8 cellular contexts compared by ENCODE assay signal in genomic region chr2:61887684-61888303, GRCh38. TPM values are rescaled to one million over a fixed set of nuclear protein-coding genes. Genes with fewer than 3 reads are reported as not detected.
DNase-seq lines count a peak whose midpoint lies in the region; ATAC-seq and TF ChIP-seq lines count a peak whose summit lies in the region.

No MANE protein-coding gene starts in this region.

- no peak for TF ChIP-seq POLR2A in gastroesophageal sphincter (IDR thresholded peaks at IDR 0.05)

- peaks cover 22% of the 10 kb centered on the region for H3K79me2 ChIP-seq in parathyroid adenoma

- 0% methylated on average over 15 to 20 of the region's 20 CpGs for WGBS in gastroesophageal sphincter (ENCODE audit: low coverage in 1 of 2), 2 donors

- peak overlapping the region; percentile 86 to 95 (median 88) for H3K27ac ChIP-seq in gastroesophageal sphincter
- peak overlapping the region; percentile 94 for H3K27ac ChIP-seq in parathyroid adenoma

- H3K4me1 Mint-ChIP-seq in activated T-helper 1 cell treated with anti-CD3 and anti-CD28 coated beads, Interleukin-12 subunit alpha, Interleukin-12 subunit beta, Interleukin-2, Interleukin-4 antibody, amounts not matched to agents 30 ng/mL and 10 ng/mL and 1 ng/mL, durations not matched to agents 14 hours and 24 hours and 36 hours (ENCODE audit: low read depth): peaks cover 23% of the 10 kb centered on the region

- TF ChIP-seq EP300 in gastroesophageal sphincter (IDR thresholded peaks at IDR 0.05): no peak

- H2AFZ ChIP-seq in parathyroid adenoma: peak overlapping the region; percentile 91

- H3K27me3 Mint-ChIP-seq in activated T-helper 1 cell treated with anti-CD3 and anti-CD28 coated beads, Interleukin-12 subunit alpha, Interleukin-12 subunit beta, Interleukin-2, Interleukin-4 antibody, amounts not matched to agents 30 ng/mL and 10 ng/mL and 1 ng/mL, durations not matched to agents 14 hours and 24 hours and 36 hours (ENCODE audit: insufficient read depth): no peaks in the 10 kb centered on the region

- no peak for ATAC-seq in gastroesophageal sphincter
- no peak for ATAC-seq in GM18907 (IDR thresholded peaks at IDR 0.05; ENCODE audit: unreplicated experiment)

- H3K27ac Mint-ChIP-seq in activated T-helper 1 cell treated with anti-CD3 and anti-CD28 coated beads, Interleukin-12 subunit alpha, Interleukin-12 subunit beta, Interleukin-2, Interleukin-4 antibody, amounts not matched to agents 30 ng/mL and 10 ng/mL and 1 ng/mL, durations not matched to agents 14 hours and 24 hours and 36 hours: peak overlapping the region; percentile 97

- no peak for TF ChIP-seq CTCF in gastroesophageal sphincter (IDR thresholded peaks at IDR 0.05)
- no peak for TF ChIP-seq CTCF in parathyroid adenoma (IDR thresholded peaks at IDR 0.05)

- DNase-seq in NCI-H1694 (lab: John Stamatoyannopoulos, UW) (peak; percentile 21), NCI-H1694 treated with DMSO at 0.1 percent for 48 hours (lab: John Stamatoyannopoulos, UW) (no peak), HT-29 (ENCODE audit: low spot score) (peak; percentile 64), NCI-H2081 treated with DMSO at 0.1 percent for 48 hours (lab: John Stamatoyannopoulos, UW) (no peak)
- no peak for DNase-seq in activated T-helper 1 cell treated with anti-CD3 and anti-CD28 coated beads, Interleukin-12 subunit alpha, Interleukin-12 subunit beta, Interleukin-2, Interleukin-4 antibody, amounts not matched to agents 30 ng/mL and 10 ng/mL and 1 ng/mL, durations not matched to agents 14 hours and 24 hours and 36 hours (ENCODE audit: low spot score)

- H3K4me3 ChIP-seq in gastroesophageal sphincter: peak overlapping the region; percentile 66 to 87
- peak overlapping the region; percentile 89 for H3K4me3 ChIP-seq in parathyroid adenoma (ENCODE audit: low read depth, low read length)

- H3K9me3 ChIP-seq in gastroesophageal sphincter: no peaks in the 10 kb centered on the region
- H3K9me3 ChIP-seq in parathyroid adenoma (ENCODE audit: control insufficient read depth, low read length): no peaks in the 10 kb centered on the region

- intact Hi-C loops in activated T-helper 1 cell treated with anti-CD3 and anti-CD28 coated beads, Interleukin-12 subunit alpha, Interleukin-12 subunit beta, Interleukin-2, Interleukin-4 antibody, amounts not matched to agents 30 ng/mL and 10 ng/mL and 1 ng/mL, durations not matched to agents 14 hours and 24 hours and 36 hours (cut with micrococcal nuclease): loop anchor here (1.0 to 10.0 kb wide), 12 partner anchors 18 to 1957 kb away; partner anchors contain the start of genes COMMD1, EHBP1, FAM161A and MDH1

- peaks cover 26% of the 10 kb centered on the region for H3K36me3 Mint-ChIP-seq in activated T-helper 1 cell treated with anti-CD3 and anti-CD28 coated beads, Interleukin-12 subunit alpha, Interleukin-12 subunit beta, Interleukin-2, Interleukin-4 antibody, amounts not matched to agents 30 ng/mL and 10 ng/mL and 1 ng/mL, durations not matched to agents 14 hours and 24 hours and 36 hours (ENCODE audit: low read depth)

- peaks cover 0 to 35% of the 10 kb centered on the region in 2 donors for H3K36me3 ChIP-seq in gastroesophageal sphincter
- H3K36me3 ChIP-seq in parathyroid adenoma (ENCODE audit: control insufficient read depth, insufficient read depth, low read length): no peaks in the 10 kb centered on the region

- no peaks in the 10 kb centered on the region for H3K9me3 Mint-ChIP-seq in activated T-helper 1 cell treated with anti-CD3 and anti-CD28 coated beads, Interleukin-12 subunit alpha, Interleukin-12 subunit beta, Interleukin-2, Interleukin-4 antibody, amounts not matched to agents 30 ng/mL and 10 ng/mL and 1 ng/mL, durations not matched to agents 14 hours and 24 hours and 36 hours

- peak overlapping the region; percentile 20 for H3K9ac ChIP-seq in parathyroid adenoma

- peaks cover 0 to 29% (median 12%) of the 10 kb centered on the region in 3 donors for H3K4me1 ChIP-seq in gastroesophageal sphincter
- peaks cover 10% of the 10 kb centered on the region for H3K4me1 ChIP-seq in parathyroid adenoma

- peak overlapping the region; percentile 95 for H3K4me3 Mint-ChIP-seq in activated T-helper 1 cell treated with anti-CD3 and anti-CD28 coated beads, Interleukin-12 subunit alpha, Interleukin-12 subunit beta, Interleukin-2, Interleukin-4 antibody, amounts not matched to agents 30 ng/mL and 10 ng/mL and 1 ng/mL, durations not matched to agents 14 hours and 24 hours and 36 hours

- no peaks in the 10 kb centered on the region for H3K27me3 ChIP-seq in gastroesophageal sphincter
- no peaks in the 10 kb centered on the region for H3K27me3 ChIP-seq in parathyroid adenoma (ENCODE audit: control insufficient read depth, insufficient read depth, low read length)

- H3K4me2 ChIP-seq in parathyroid adenoma (ENCODE audit: low read length): peak overlapping the region; percentile 60

RNA-seq across cellular contexts. Expression of gene CCT4, which starts 0.7 kb away (rescaled TPM):
- total RNA-seq in HT-29 (2014; rRNA removed; shearing (Covaris generic)): 145 and 155 TPM in 2 replicates
- total RNA-seq in activated T-helper 1 cell treated with anti-CD3 and anti-CD28 coated beads, Interleukin-12 subunit alpha, Interleukin-12 subunit beta, Interleukin-2, Interleukin-4 antibody, amounts not matched to agents 30 ng/mL and 10 ng/mL and 1 ng/mL, durations not matched to agents 14 hours and 24 hours and 36 hours: 354 and 381 TPM in 2 replicates
- total RNA-seq in gastroesophageal sphincter: 10 to 100 TPM; 82.7 to 97.1 (median 90.1) TPM

RNA-seq across cellular contexts. Expression of gene COMMD1, which starts 17.7 kb away (rescaled TPM):
- 6.4 and 8.6 TPM in 2 replicates for total RNA-seq in HT-29 (2014; rRNA removed; shearing (Covaris generic))
- total RNA-seq in activated T-helper 1 cell treated with anti-CD3 and anti-CD28 coated beads, Interleukin-12 subunit alpha, Interleukin-12 subunit beta, Interleukin-2, Interleukin-4 antibody, amounts not matched to agents 30 ng/mL and 10 ng/mL and 1 ng/mL, durations not matched to agents 14 hours and 24 hours and 36 hours: 25.4 and 28.9 TPM in 2 replicates
- total RNA-seq in gastroesophageal sphincter: 10 to 100 TPM; 32.3 to 50.4 (median 44.2) TPM

RNA-seq across cellular contexts. Expression of gene FAM161A, which starts 33.9 kb away (rescaled TPM):
- total RNA-seq in HT-29 (2014; rRNA removed; shearing (Covaris generic)): 0.18 and 2.9 TPM in 2 replicates
- 3.6 and 3.7 TPM in 2 replicates for total RNA-seq in activated T-helper 1 cell treated with anti-CD3 and anti-CD28 coated beads, Interleukin-12 subunit alpha, Interleukin-12 subunit beta, Interleukin-2, Interleukin-4 antibody, amounts not matched to agents 30 ng/mL and 10 ng/mL and 1 ng/mL, durations not matched to agents 14 hours and 24 hours and 36 hours
- total RNA-seq in gastroesophageal sphincter: 1 to 10 TPM in 3 of 4 donors, under 1 TPM in 1; 0.96 to 2.5 (median 1.9) TPM

Comparison
In these comparisons a context has a peak if more than half of its experiments do, and no peak if none do; other contexts are left out.
1. DNase-seq: peak in NCI-H1694 (single experiment) and HT-29 (single experiment); none in NCI-H1694 treated with DMSO at 0.1 percent for 48 hours (single experiment), activated T-helper 1 cell treated with anti-CD3 and anti-CD28 coated beads, Interleukin-12 subunit alpha, Interleukin-12 subunit beta, Interleukin-2, Interleukin-4 antibody, amounts not matched to agents 30 ng/mL and 10 ng/mL and 1 ng/mL, durations not matched to agents 14 hours and 24 hours and 36 hours (single experiment) and NCI-H2081 treated with DMSO at 0.1 percent for 48 hours (single experiment).